1 cellular context compared by ENCODE assay signal in the genomic region with DNA sequence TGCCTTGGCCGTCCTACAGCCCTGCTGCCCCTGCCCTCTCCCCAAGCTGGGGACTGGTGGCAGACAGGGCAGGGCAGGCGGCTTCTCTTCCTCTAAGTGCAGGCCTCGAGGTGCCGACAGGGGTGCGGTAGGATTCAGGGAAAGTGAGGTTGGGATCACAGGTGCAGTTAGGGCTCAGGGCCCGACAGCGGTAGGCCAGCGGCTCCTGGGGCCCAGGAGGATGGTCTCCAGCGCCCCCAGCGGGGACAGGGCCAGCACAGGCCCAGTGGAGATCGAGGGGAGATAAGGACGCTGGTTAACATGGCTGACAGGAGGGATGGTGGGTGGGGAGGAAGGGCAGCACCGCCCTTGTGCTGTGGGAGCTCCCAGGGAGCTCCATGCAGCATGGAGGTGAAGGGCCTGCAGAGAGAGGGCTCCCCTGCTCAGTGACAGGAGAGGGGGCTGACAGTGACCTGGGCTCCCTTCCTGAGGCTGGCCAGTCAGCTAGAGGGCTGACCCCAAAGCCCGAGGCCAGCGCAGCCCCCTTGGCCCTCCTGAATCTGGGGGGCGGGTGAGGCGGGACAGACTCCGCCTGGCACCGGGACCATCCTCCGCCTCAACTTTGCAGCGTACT.
TF ChIP-seq lines count a peak whose summit lies in the region.

No MANE protein-coding gene starts in this region.

TF ChIP-seq in endothelial cell of umbilical vein, 7 proteins besides CTCF, POLR2A, EP300 and RAD21:
- TF ChIP-seq GATA2 (IDR thresholded peaks at IDR 0.05; ENCODE audit: insufficient read depth, insufficient read length, low read depth, low read length) (peak; percentile 97), EZH2 (IDR thresholded peaks at IDR 0.05; ENCODE audit: borderline replicate concordance, low read depth, low read length, severe bottlenecking) (no peak), FOS (IDR thresholded peaks at IDR 0.05; ENCODE audit: borderline replicate concordance, insufficient read depth, low read length) (no peak), MYC (IDR thresholded peaks at IDR 0.05; ENCODE audit: low read depth, low read length) (no peak), POLR2AphosphoS5 (IDR thresholded peaks at IDR 0.05; ENCODE audit: insufficient read depth, low read depth, low read length) (no peak), JUN (IDR thresholded peaks at IDR 0.05; ENCODE audit: borderline replicate concordance, insufficient read depth, insufficient read length, low read depth) (no peak)
- TF ChIP-seq, protein P1, sequence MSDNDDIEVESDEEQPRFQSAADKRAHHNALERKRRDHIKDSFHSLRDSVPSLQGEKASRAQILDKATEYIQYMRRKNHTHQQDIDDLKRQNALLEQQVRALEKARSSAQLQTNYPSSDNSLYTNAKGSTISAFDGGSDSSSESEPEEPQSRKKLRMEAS (IDR thresholded peaks at IDR 0.05; ENCODE audit: insufficient read depth, insufficient read length) = no peak
